Comparison of ENCODE assay signal across 18 cellular contexts in genomic region chr2:139791330-139791729, GRCh38.
"Had no signal": no experiment of that assay in that cellular context is flagged by ENCODE, and none has a peak within 500 bp of the region (broad histone marks: within the 10 kb centered on the region; RNA-seq: fewer than 3 reads in every experiment).

No MANE protein-coding gene starts in this region.

- H3K4me1 Mint-ChIP-seq: activated CD4-positive, alpha-beta memory T cell treated with anti-CD3 and anti-CD28 coated beads, Interleukin-2, amount 10 ng/mL, durations not matched to agents 7 days and 5 days; activated naive CD4-positive, alpha-beta T cell treated with anti-CD3 and anti-CD28 coated beads, Interleukin-2, amount 10 ng/mL, durations not matched to agents 7 days and 5 days; activated naive CD8-positive, alpha-beta T cell treated with anti-CD3 and anti-CD28 coated beads for 36 hours; activated T-helper 17 cell treated with anti-CD3 and anti-CD28 coated beads, Interleukin-2, amount 50 U/mL, for 72 hours had no signal

- DNase-seq: activated CD4-positive, alpha-beta memory T cell treated with anti-CD3 and anti-CD28 coated beads, Interleukin-2, amount 10 ng/mL, durations not matched to agents 7 days and 5 days; activated CD4-positive, alpha-beta T cell treated with anti-CD3 and anti-CD28 coated beads, Interleukin-2, amount 50 U/mL, for 1 hour; activated CD4-positive, CD25-positive, alpha-beta regulatory T cell; activated gamma-delta T cell treated with Interleukin-2 at 50 U/mL for 16 hours; activated naive CD4-positive, alpha-beta T cell treated with anti-CD3 and anti-CD28 coated beads, Interleukin-2, amount 10 ng/mL, durations not matched to agents 7 days and 5 days; activated naive CD8-positive, alpha-beta T cell treated with anti-CD3 and anti-CD28 coated beads for 36 hours; activated T-cell treated with anti-CD3 and anti-CD28 coated beads for 4 hours; activated T-cell treated with anti-CD3 and anti-CD28 coated beads, Interleukin-2, amount 50 U/mL, for 48 hours; colonic mucosa; NCI-H1105; NCI-H1930; NCI-H2107; NCI-H226; NK-92 treated with Interleukin-12 subunit alpha and Interleukin-12 subunit beta, amount 100 ng/mL, for 24 hours; SHP77; T-helper 1 cell had no signal

- H3K27ac Mint-ChIP-seq: activated CD4-positive, alpha-beta memory T cell treated with anti-CD3 and anti-CD28 coated beads, Interleukin-2, amount 10 ng/mL, durations not matched to agents 7 days and 5 days; activated naive CD4-positive, alpha-beta T cell treated with anti-CD3 and anti-CD28 coated beads, Interleukin-2, amount 10 ng/mL, durations not matched to agents 7 days and 5 days; activated naive CD8-positive, alpha-beta T cell treated with anti-CD3 and anti-CD28 coated beads for 36 hours; activated T-helper 17 cell treated with anti-CD3 and anti-CD28 coated beads, Interleukin-2, amount 50 U/mL, for 72 hours had no signal

- H3K27me3 Mint-ChIP-seq: activated CD4-positive, alpha-beta memory T cell treated with anti-CD3 and anti-CD28 coated beads, Interleukin-2, amount 10 ng/mL, durations not matched to agents 7 days and 5 days; activated naive CD4-positive, alpha-beta T cell treated with anti-CD3 and anti-CD28 coated beads, Interleukin-2, amount 10 ng/mL, durations not matched to agents 7 days and 5 days; activated naive CD8-positive, alpha-beta T cell treated with anti-CD3 and anti-CD28 coated beads for 36 hours; activated T-helper 17 cell treated with anti-CD3 and anti-CD28 coated beads, Interleukin-2, amount 50 U/mL, for 72 hours had no signal

- ATAC-seq: activated T-helper 17 cell treated with anti-CD3 and anti-CD28 coated beads, Interleukin-2, amount 50 U/mL, for 72 hours; K562 had no signal

- H3K4me3 Mint-ChIP-seq: activated CD4-positive, alpha-beta memory T cell treated with anti-CD3 and anti-CD28 coated beads, Interleukin-2, amount 10 ng/mL, durations not matched to agents 7 days and 5 days; activated naive CD4-positive, alpha-beta T cell treated with anti-CD3 and anti-CD28 coated beads, Interleukin-2, amount 10 ng/mL, durations not matched to agents 7 days and 5 days; activated naive CD8-positive, alpha-beta T cell treated with anti-CD3 and anti-CD28 coated beads for 36 hours; activated T-helper 17 cell treated with anti-CD3 and anti-CD28 coated beads, Interleukin-2, amount 50 U/mL, for 72 hours had no signal

- H3K36me3 Mint-ChIP-seq: activated naive CD4-positive, alpha-beta T cell treated with anti-CD3 and anti-CD28 coated beads, Interleukin-2, amount 10 ng/mL, durations not matched to agents 7 days and 5 days; activated naive CD8-positive, alpha-beta T cell treated with anti-CD3 and anti-CD28 coated beads for 36 hours had no signal
